37 cellular contexts compared by ENCODE assay signal in genomic region chr13:100646871-100647270, GRCh38.
"Had no signal": no experiment of that assay in that cellular context is flagged by ENCODE, and none has a peak within 500 bp of the region (broad histone marks: within the 10 kb centered on the region; RNA-seq: fewer than 3 reads in every experiment).

No MANE protein-coding gene starts in this region.

- H3K4me1 Mint-ChIP-seq: activated B cell treated with CpG ODN at 0.5 μM for 24 hours; activated CD4-positive, alpha-beta T cell treated with anti-CD3 and anti-CD28 coated beads, Interleukin-2, amount 10 ng/mL, durations not matched to agents 24 days and 14 days; activated naive CD8-positive, alpha-beta T cell treated with anti-CD3 and anti-CD28 coated beads for 36 hours; activated T-helper 17 cell treated with anti-CD3 and anti-CD28 coated beads, Interleukin-2, amount 50 U/mL, for 72 hours; central memory CD8-positive, alpha-beta T cell had no signal

- H3K27ac Mint-ChIP-seq: activated B cell treated with CpG ODN at 0.5 μM for 24 hours; activated CD4-positive, alpha-beta memory T cell treated with anti-CD3 and anti-CD28 coated beads for 36 hours; activated CD4-positive, alpha-beta T cell treated with anti-CD3 and anti-CD28 coated beads, Interleukin-2, amount 10 ng/mL, durations not matched to agents 24 days and 14 days; activated CD8-positive, alpha-beta T cell treated with anti-CD3 and anti-CD28 coated beads for 36 hours; activated naive CD4-positive, alpha-beta T cell treated with anti-CD3 and anti-CD28 coated beads for 36 hours; activated naive CD8-positive, alpha-beta T cell treated with anti-CD3 and anti-CD28 coated beads for 36 hours; activated T-cell treated with anti-CD3 and anti-CD28 coated beads, Interleukin-2, amount 50 U/mL, for 72 hours; activated T-helper 1 cell treated with anti-CD3 and anti-CD28 coated beads, Interleukin-12 subunit alpha, Interleukin-12 subunit beta, Interleukin-2, Interleukin-4 antibody, amounts not matched to agents 30 ng/mL and 10 ng/mL and 1 ng/mL, durations not matched to agents 14 hours and 24 hours and 36 hours; activated T-helper 17 cell treated with anti-CD3 and anti-CD28 coated beads, Interleukin-2, amount 50 U/mL, for 72 hours; T-helper 1 cell treated with Interleukin-12 subunit alpha and Interleukin-12 subunit beta and Interleukin-4 antibody, amounts not matched to agents 30 μg/mL and 1 μg/mL, for 36 hours; T-helper 2 cell treated with Interferon-gamma antibody and Interleukin-4, amounts not matched to agents 5 μg/mL and 100 μg/mL, for 36 hours had no signal

- H3K4me3 ChIP-seq: adrenal gland, ascending aorta, cardiac muscle cell had no signal

- H3K27me3 Mint-ChIP-seq: activated B cell treated with CpG ODN at 0.5 μM for 24 hours; activated CD4-positive, alpha-beta memory T cell treated with anti-CD3 and anti-CD28 coated beads for 36 hours; activated CD4-positive, alpha-beta T cell treated with anti-CD3 and anti-CD28 coated beads, Interleukin-2, amount 10 ng/mL, durations not matched to agents 24 days and 14 days; activated CD8-positive, alpha-beta T cell treated with anti-CD3 and anti-CD28 coated beads for 36 hours; activated naive CD8-positive, alpha-beta T cell treated with anti-CD3 and anti-CD28 coated beads for 36 hours; activated T-helper 17 cell treated with anti-CD3 and anti-CD28 coated beads, Interleukin-2, amount 50 U/mL, for 72 hours; brain; central memory CD8-positive, alpha-beta T cell had no signal

- H3K27ac ChIP-seq: adrenal gland, ascending aorta, cardiac muscle cell, VCaP had no signal

- H3K27me3 ChIP-seq: adrenal gland, ascending aorta, cardiac muscle cell had no signal

- FAIRE-seq: bronchial epithelial cell, TTC549 had no signal

- H3K4me3 Mint-ChIP-seq: activated B cell treated with CpG ODN at 0.5 μM for 24 hours; activated CD4-positive, alpha-beta memory T cell treated with anti-CD3 and anti-CD28 coated beads for 36 hours; activated CD4-positive, alpha-beta T cell treated with anti-CD3 and anti-CD28 coated beads, Interleukin-2, amount 10 ng/mL, durations not matched to agents 24 days and 14 days; activated CD8-positive, alpha-beta T cell treated with anti-CD3 and anti-CD28 coated beads for 36 hours; activated naive CD4-positive, alpha-beta T cell treated with anti-CD3 and anti-CD28 coated beads for 36 hours; activated naive CD8-positive, alpha-beta T cell treated with anti-CD3 and anti-CD28 coated beads for 36 hours; activated T-cell treated with anti-CD3 and anti-CD28 coated beads, Interleukin-2, amount 50 U/mL, for 4 hours; activated T-cell treated with anti-CD3 and anti-CD28 coated beads, Interleukin-2, amount 50 U/mL, for 72 hours; activated T-helper 1 cell treated with anti-CD3 and anti-CD28 coated beads, Interleukin-12 subunit alpha, Interleukin-12 subunit beta, Interleukin-2, Interleukin-4 antibody, amounts not matched to agents 30 ng/mL and 10 ng/mL and 1 ng/mL, durations not matched to agents 14 hours and 24 hours and 36 hours; activated T-helper 17 cell treated with anti-CD3 and anti-CD28 coated beads, Interleukin-2, amount 50 U/mL, for 72 hours; brain; central memory CD8-positive, alpha-beta T cell; T-helper 1 cell treated with Interleukin-12 subunit alpha and Interleukin-12 subunit beta and Interleukin-4 antibody, amounts not matched to agents 30 μg/mL and 1 μg/mL, for 36 hours; T-helper 2 cell treated with Interferon-gamma antibody and Interleukin-4, amounts not matched to agents 5 μg/mL and 100 μg/mL, for 36 hours had no signal

- DNase-seq: activated B cell treated with CpG ODN at 0.5 μM for 24 hours; activated CD4-positive, alpha-beta memory T cell treated with anti-CD3 and anti-CD28 coated beads for 36 hours; activated CD4-positive, alpha-beta T cell treated with anti-CD3 and anti-CD28 coated beads for 4 hours; activated CD4-positive, alpha-beta T cell treated with anti-CD3 and anti-CD28 coated beads, Interleukin-2, amount 10 ng/mL, durations not matched to agents 24 days and 14 days; activated CD4-positive, alpha-beta T cell treated with anti-CD3 and anti-CD28 coated beads, Interleukin-2, amount 50 U/mL, for 1 hour; activated CD4-positive, alpha-beta T cell treated with anti-CD3 and anti-CD28 coated beads, Interleukin-2, amount 50 U/mL, for 4 hours; activated CD4-positive, CD25-positive, alpha-beta regulatory T cell treated with anti-CD3 and anti-CD28 coated beads, Interleukin-2, amount 50 U/mL, for 72 hours; activated CD8-positive, alpha-beta memory T cell treated with anti-CD3 and anti-CD28 coated beads, Interleukin-2, amount 50 U/mL, for 4 hours; activated effector memory CD4-positive, alpha-beta T cell treated with anti-CD3 and anti-CD28 coated beads, Interleukin-2, amount 50 U/mL, for 16 hours; activated gamma-delta T cell treated with Interleukin-2 at 50 U/mL for 16 hours; activated naive CD4-positive, alpha-beta T cell; activated naive CD4-positive, alpha-beta T cell treated with anti-CD3 and anti-CD28 coated beads, Interleukin-2, amount 50 U/mL, for 16 hours; activated naive CD8-positive, alpha-beta T cell treated with anti-CD3 and anti-CD28 coated beads for 36 hours; activated T-cell treated with anti-CD3 and anti-CD28 coated beads for 4 hours; activated T-cell treated with anti-CD3 and anti-CD28 coated beads, Interleukin-2, amount 50 U/mL, for 1 hour; activated T-cell treated with anti-CD3 and anti-CD28 coated beads, Interleukin-2, amount 50 U/mL, for 4 hours; activated T-cell treated with anti-CD3 and anti-CD28 coated beads, Interleukin-2, amount 50 U/mL, for 72 hours; amniotic stem cell; cerebellar nuclear complex; T-helper 1 cell; T-helper 2 cell; T-helper 9 cell had no signal

- H3K9me3 Mint-ChIP-seq: activated B cell treated with CpG ODN at 0.5 μM for 24 hours; activated CD4-positive, alpha-beta memory T cell treated with anti-CD3 and anti-CD28 coated beads for 36 hours; activated CD4-positive, alpha-beta T cell treated with anti-CD3 and anti-CD28 coated beads, Interleukin-2, amount 10 ng/mL, durations not matched to agents 24 days and 14 days; activated CD8-positive, alpha-beta T cell treated with anti-CD3 and anti-CD28 coated beads for 36 hours; activated naive CD4-positive, alpha-beta T cell treated with anti-CD3 and anti-CD28 coated beads for 36 hours; activated naive CD4-positive, alpha-beta T cell treated with anti-CD3 and anti-CD28 coated beads, Interleukin-2, amount 50 U/mL, for 72 hours; activated naive CD8-positive, alpha-beta T cell treated with anti-CD3 and anti-CD28 coated beads for 36 hours; activated T-cell treated with anti-CD3 and anti-CD28 coated beads, Interleukin-2, amount 50 U/mL, for 4 hours; activated T-cell treated with anti-CD3 and anti-CD28 coated beads, Interleukin-2, amount 50 U/mL, for 72 hours; activated T-helper 1 cell treated with anti-CD3 and anti-CD28 coated beads, Interleukin-12 subunit alpha, Interleukin-12 subunit beta, Interleukin-2, Interleukin-4 antibody, amounts not matched to agents 30 ng/mL and 10 ng/mL and 1 ng/mL, durations not matched to agents 14 hours and 24 hours and 36 hours; activated T-helper 17 cell treated with anti-CD3 and anti-CD28 coated beads, Interleukin-2, amount 50 U/mL, for 72 hours; central memory CD8-positive, alpha-beta T cell; T-helper 1 cell treated with Interleukin-12 subunit alpha and Interleukin-12 subunit beta and Interleukin-4 antibody, amounts not matched to agents 30 μg/mL and 1 μg/mL, for 36 hours; T-helper 2 cell treated with Interferon-gamma antibody and Interleukin-4, amounts not matched to agents 5 μg/mL and 100 μg/mL, for 36 hours had no signal
